ENCODE assay signal across 9 cellular contexts in genomic region chr9:131379056-131379455, GRCh38.
"Had no signal": no experiment of that assay in that cellular context is flagged by ENCODE, and none has a peak within 500 bp of the region (broad histone marks: within the 10 kb centered on the region; RNA-seq: fewer than 3 reads in every experiment).

No MANE protein-coding gene starts in this region.

- DNase-seq: GM23248, GOT3, H7, HFFc6 had no signal

- H3K4me3 ChIP-seq: GM23248, HAP-1 had no signal

- H3K27me3 Mint-ChIP-seq: IgD-negative memory B cell had no signal

- H3K4me3 Mint-ChIP-seq: HFFc6 had no signal

- H3K27ac Mint-ChIP-seq: HFFc6 had no signal

- H3K36me3 ChIP-seq: HAP-1 had no signal

- H3K9me3 Mint-ChIP-seq: HFFc6, IgD-negative memory B cell had no signal

- H3K27ac ChIP-seq: GM23248, HL-60 had no signal

- ATAC-seq: HCT116, HepG2 had no signal

- H3K9me3 ChIP-seq: HAP-1 had no signal
